22 cellular contexts compared by ENCODE assay signal in the genomic region with DNA sequence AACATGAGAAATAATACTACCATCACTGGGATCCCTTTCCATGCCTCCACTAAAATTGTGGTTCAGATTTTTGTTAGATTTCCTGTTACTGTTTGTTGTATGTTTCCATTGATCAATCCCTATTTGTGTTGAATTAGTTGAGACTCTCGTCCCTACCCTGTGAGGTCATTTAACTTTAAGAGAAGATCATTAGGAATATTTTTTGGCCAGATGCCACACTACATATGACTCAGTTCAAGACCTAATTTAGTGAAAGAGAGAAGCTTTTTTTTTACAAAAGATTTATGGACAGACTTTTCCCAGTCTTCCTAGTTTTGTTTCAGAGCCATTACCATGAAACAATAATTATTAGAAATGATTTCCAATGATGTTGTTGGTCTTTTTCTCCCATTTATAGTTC. TPM values are rescaled to one million over a fixed set of nuclear protein-coding genes. Genes with fewer than 3 reads are reported as not detected.
DNase-seq lines count a peak whose midpoint lies in the region; ATAC-seq and TF ChIP-seq lines count a peak whose summit lies in the region.
"Had no signal": no experiment of that assay in that cellular context is flagged by ENCODE, and none has a peak within 500 bp of the region (broad histone marks: within the 10 kb centered on the region; RNA-seq: fewer than 3 reads in every experiment).

No MANE protein-coding gene starts in this region.

- H3K27me3 Mint-ChIP-seq in CD4-positive, alpha-beta T cell, result no peaks in the 10 kb centered on the region
- peaks cover 3% of the 10 kb centered on the region; the same call in 1 of the 2 replicates for H3K27me3 Mint-ChIP-seq in HFFc6 (ENCODE audit: insufficient read depth)
- H3K27me3 Mint-ChIP-seq in osteocyte (ENCODE audit: unreplicated experiment), result no peaks in the 10 kb centered on the region
- H3K27me3 Mint-ChIP-seq in Calu3 (ENCODE audit: unreplicated experiment), result no peaks in the 10 kb centered on the region
- H3K27me3 Mint-ChIP-seq: dendritic cell treated with granulocyte-macrophage colony-stimulating factor and Interleukin-4, amounts not matched to agents 40 ng/mL and 50 ng/mL, for 4 days; IgD-negative memory B cell had no signal

- no peak for DNase-seq in CD4-positive, alpha-beta T cell
- DNase-seq in HFFc6 (peak; percentile 23), astrocyte of the hippocampus (ENCODE audit: low read depth, low spot score) (peak; percentile 11), foreskin fibroblast (peak; percentile 11 to 49), osteocyte (ENCODE audit: extremely low spot score, unreplicated experiment) (no peak), Calu3 (no peak), NAMALWA (ENCODE audit: low spot score) (no peak), dorsolateral prefrontal cortex (no peak)
- DNase-seq: activated effector memory CD4-positive, alpha-beta T cell treated with anti-CD3 and anti-CD28 coated beads, Interleukin-2, amount 50 U/mL, for 16 hours; aorta; esophagus squamous epithelium; hypothalamus; NCI-H1048; NCI-H526 treated with DMSO at 0.1 percent for 48 hours; PC-9; spleen had no signal

- H3K4me3 Mint-ChIP-seq in CD4-positive, alpha-beta T cell, result peak overlapping the region; percentile 32
- H3K4me3 Mint-ChIP-seq in HFFc6, result no peak overlapping the region
- no peak overlapping the region for H3K4me3 Mint-ChIP-seq in osteocyte (ENCODE audit: unreplicated experiment)
- no peak overlapping the region for H3K4me3 Mint-ChIP-seq in Calu3 (ENCODE audit: low read depth, unreplicated experiment)
- H3K4me3 Mint-ChIP-seq: dendritic cell treated with granulocyte-macrophage colony-stimulating factor and Interleukin-4, amounts not matched to agents 40 ng/mL and 50 ng/mL, for 4 days; IgD-negative memory B cell; stimulated activated effector memory CD8-positive, alpha-beta T cell treated with anti-CD3 and anti-CD28 coated beads, Interleukin-12 subunit alpha, Interleukin-12 subunit beta, amount 100 ng/mL, for 72 hours had no signal

- no peak for TF ChIP-seq CTCF in CD4-positive, alpha-beta T cell (IDR thresholded peaks at IDR 0.05)
- TF ChIP-seq CTCF in HFFc6 (IDR thresholded peaks at IDR 0.05) (no peak), foreskin fibroblast (IDR thresholded peaks at IDR 0.05; ENCODE audit: low read depth, low read length) (no peak), osteocyte (IDR thresholded peaks at IDR 0.05) (no peak), Calu3 (IDR thresholded peaks at IDR 0.05; ENCODE audit: unreplicated experiment) (no peak), dorsolateral prefrontal cortex (IDR thresholded peaks at IDR 0.05 in 54 of 56, conservative IDR thresholded peaks at IDR 0.05 in 2 of 56; ENCODE audit: low read depth in 1 of 56, partially characterized antibody in 56 of 56) (no peak)

- POLR2A ChIA-PET in CD4-positive, alpha-beta T cell (lab: Charles Lee), result interaction anchor here (0.6 to 2.0 kb wide), 4 partner anchors 7 to 56 kb away, joined by 3 to 7 read pairs (median 3); no protein-coding TSS in a partner anchor

- no peaks in the 10 kb centered on the region for H3K9me3 ChIP-seq in CD4-positive, alpha-beta T cell (ENCODE audit: control insufficient read depth, low read length)
- H3K9me3 ChIP-seq: esophagus squamous epithelium, spleen, tibial nerve had no signal

- H3K4me3 ChIP-seq in foreskin fibroblast (ENCODE audit: low read depth in 1 of 2, low read length in 2 of 2) (no peak overlapping the region), dorsolateral prefrontal cortex (no peak overlapping the region)
- H3K4me3 ChIP-seq: esophagus squamous epithelium, PC-9, spleen, tibial nerve had no signal

- H3K4me1 Mint-ChIP-seq in CD4-positive, alpha-beta T cell (ENCODE audit: low read depth), result peaks cover 65% of the 10 kb centered on the region
- H3K4me1 Mint-ChIP-seq in HFFc6 (ENCODE audit: low read depth), result peaks cover 10% of the 10 kb centered on the region; the same call in 1 of the 2 replicates
- H3K4me1 Mint-ChIP-seq in osteocyte (ENCODE audit: unreplicated experiment), result peaks cover 10% of the 10 kb centered on the region
- no peaks in the 10 kb centered on the region for H3K4me1 Mint-ChIP-seq in Calu3 (ENCODE audit: low read depth, unreplicated experiment)

- H3K27ac Mint-ChIP-seq in CD4-positive, alpha-beta T cell, result peak overlapping the region; percentile 3
- H3K27ac Mint-ChIP-seq in HFFc6, result no peak overlapping the region
- H3K27ac Mint-ChIP-seq in osteocyte (ENCODE audit: unreplicated experiment), result no peak overlapping the region
- H3K27ac Mint-ChIP-seq in Calu3 (ENCODE audit: unreplicated experiment), result no peak overlapping the region
- H3K27ac Mint-ChIP-seq: IgD-negative memory B cell had no signal

- CTCF ChIA-PET in CD4-positive, alpha-beta T cell (lab: Charles Lee), result interaction anchor here (1.1 to 1.5 kb wide), 2 partner anchors 10 to 52 kb away, joined by 3 read pairs; no protein-coding TSS in a partner anchor
- CTCF ChIA-PET in Calu3 (lab: Charles Lee), result no interaction called here

- no peak overlapping the region for H3K27ac ChIP-seq in CD4-positive, alpha-beta T cell (ENCODE audit: low read depth, low read length)
- H3K27ac ChIP-seq in dorsolateral prefrontal cortex, result no peak overlapping the region
- H3K27ac ChIP-seq: esophagus squamous epithelium, PC-9, spleen, tibial nerve, VCaP had no signal

- H3K27me3 ChIP-seq in CD4-positive, alpha-beta T cell (ENCODE audit: control insufficient read depth, insufficient read depth, low read length), result no peaks in the 10 kb centered on the region
- H3K27me3 ChIP-seq in dorsolateral prefrontal cortex, result no peaks in the 10 kb centered on the region
- H3K27me3 ChIP-seq: esophagus squamous epithelium, spleen, tibial nerve had no signal

- intact Hi-C loops in CD4-positive, alpha-beta T cell (cut with DNase I, micrococcal nuclease), result no loop called here
- intact Hi-C loops in Calu3 (cut with micrococcal nuclease; ENCODE audit: unreplicated experiment) (no loop called here), dorsolateral prefrontal cortex (cut with DNase I) (no loop called here)

- ATAC-seq in CD4-positive, alpha-beta T cell (ENCODE audit: poor library complexity), result peak; percentile 16
- ATAC-seq: left lobe of liver had no signal

- BruUV-seq in Calu3 (replicated peaks; lab: Mats Ljungman, UMichigan), result no TSS peak

- H3K36me3 Mint-ChIP-seq in CD4-positive, alpha-beta T cell (ENCODE audit: low read depth), result peaks cover 26% of the 10 kb centered on the region
- no peaks in the 10 kb centered on the region for H3K36me3 Mint-ChIP-seq in HFFc6 (ENCODE audit: low read depth)
- H3K36me3 Mint-ChIP-seq in osteocyte (ENCODE audit: unreplicated experiment), result peaks cover 16% of the 10 kb centered on the region
- peaks cover 17% of the 10 kb centered on the region for H3K36me3 Mint-ChIP-seq in Calu3 (ENCODE audit: insufficient read depth, unreplicated experiment)
- H3K36me3 Mint-ChIP-seq: IgD-negative memory B cell had no signal

- no peaks in the 10 kb centered on the region for H3K9me3 Mint-ChIP-seq in CD4-positive, alpha-beta T cell
- H3K9me3 Mint-ChIP-seq in HFFc6 (no peaks in the 10 kb centered on the region), osteocyte (ENCODE audit: unreplicated experiment) (no peaks in the 10 kb centered on the region), Calu3 (ENCODE audit: low read depth, unreplicated experiment) (no peaks in the 10 kb centered on the region)
- H3K9me3 Mint-ChIP-seq: dendritic cell treated with granulocyte-macrophage colony-stimulating factor and Interleukin-4, amounts not matched to agents 40 ng/mL and 50 ng/mL, for 4 days; IgD-negative memory B cell; stimulated activated effector memory CD8-positive, alpha-beta T cell treated with anti-CD3 and anti-CD28 coated beads, Interleukin-12 subunit alpha, Interleukin-12 subunit beta, amount 100 ng/mL, for 72 hours had no signal

RNA-seq across cellular contexts. Expression of a gene that starts 35.5 kb away (rescaled TPM):
- total RNA-seq in CD4-positive, alpha-beta T cell, result 10 to 100 TPM; 80.9 to 86.7 TPM
- total RNA-seq in HFFc6 (2021; fragmentation: NEBNext Ultra II Directional; extraction: Animal tissue kit (Norgen Biotek cat#: 25700)), result 10 to 100 TPM; 54.1 to 66.1 (median 60.1) TPM
- 66.5 and 70.2 TPM in 2 replicates for total RNA-seq in osteocyte
- total RNA-seq in Calu3 (2022), result 114 and 136 TPM in 2 replicates
- total RNA-seq in dorsolateral prefrontal cortex, result 100 to 1,000 TPM in 36 of 120 experiments, 10 to 100 TPM in 84; 76.6 to 122 (median 94.4) TPM

Comparison
In these comparisons a context has a peak if more than half of its experiments do, and no peak if none do; other contexts are left out.
1. DNase-seq: peak in HFFc6 (single experiment), astrocyte of the hippocampus (single experiment) and foreskin fibroblast (2 of 2); none in CD4-positive, alpha-beta T cell (0 of 10), osteocyte (single experiment), Calu3 (single experiment), NAMALWA (single experiment) and dorsolateral prefrontal cortex (0 of 10).